ENCODE assay signal across 6 cellular contexts in genomic region chr12:66335746-66336145, GRCh38.
"Had no signal": no experiment of that assay in that cellular context is flagged by ENCODE, and none has a peak within 500 bp of the region (broad histone marks: within the 10 kb centered on the region; RNA-seq: fewer than 3 reads in every experiment).

No MANE protein-coding gene starts in this region.

- H3K27ac Mint-ChIP-seq: IgD-negative memory B cell had no signal

- ATAC-seq: HepG2, K562 had no signal

- DNase-seq: IMR-90, KBM-7, KG1 had no signal

- H3K27me3 Mint-ChIP-seq: IgD-negative memory B cell had no signal

- H3K4me3 Mint-ChIP-seq: IgD-negative memory B cell had no signal
